8 cellular contexts compared by ENCODE assay signal in genomic region chr19:17305517-17306284, GRCh38. TPM values are rescaled to one million over a fixed set of nuclear protein-coding genes. Genes with fewer than 3 reads are reported as not detected.
DNase-seq lines count a peak whose midpoint lies in the region; TF ChIP-seq lines count a peak whose summit lies in the region.

MRPL34 (plus strand) TSS chr19:17305872; CDS start chr19:17305893, 21 bp downstream.

- peak within 1 kb of the TSS; percentile 84 for H3K27ac ChIP-seq in neural cell (ENCODE audit: low read length)
- peak within 1 kb of the TSS; percentile 90 for H3K27ac ChIP-seq in stomach smooth muscle (ENCODE audit: low read length)

- peak; percentile 94 for TF ChIP-seq CTCF in neural cell (IDR thresholded peaks at IDR 0.05; ENCODE audit: poor library complexity, severe bottlenecking)

- H3K27me3 ChIP-seq in H7 (ENCODE audit: control insufficient read depth, insufficient read depth, low read length) (no peaks in the 10 kb centered on the region), neural cell (ENCODE audit: insufficient read depth, low read depth, low read length) (no peaks in the 10 kb centered on the region), stomach smooth muscle (ENCODE audit: control insufficient read depth in 1 of 2, insufficient read depth in 2 of 2, low read length in 2 of 2) (no peaks in the 10 kb centered on the region)

- peak within 1 kb of the TSS; percentile 94 for H2AFZ ChIP-seq in neural cell (ENCODE audit: low read depth, low read length)

- peak; percentile 20 for TF ChIP-seq EP300 in neural cell (conservative IDR thresholded peaks at IDR 0.05; ENCODE audit: poor library complexity, severe bottlenecking)

- H3F3A ChIP-seq in neural cell (ENCODE audit: insufficient read depth, low read length, poor library complexity, severe bottlenecking), result no peaks in the 10 kb centered on the region

- DNase-seq in H7 (peak; percentile 94), M059J (ENCODE audit: low read depth) (peak; percentile 99), SHP77 treated with DMSO at 0.1 percent for 48 hours (lab: John Stamatoyannopoulos, UW) (peak; percentile 99), activated gamma-delta T cell (lab: John Stamatoyannopoulos, UW) (peak; percentile 88), fibroblast of the conjunctiva (ENCODE audit: low read depth) (peak; percentile 99)

- H3K4me3 ChIP-seq in H7 (ENCODE audit: insufficient read depth, low read depth, low read length), result peak within 1 kb of the TSS; percentile 90
- H3K4me3 ChIP-seq in neural cell (ENCODE audit: low read length), result peak within 1 kb of the TSS; percentile 92
- H3K4me3 ChIP-seq in stomach smooth muscle (ENCODE audit: low read length in 2 of 2), result peak within 1 kb of the TSS; percentile 86 to 91

- H3K79me2 ChIP-seq in neural cell (replicated peaks; ENCODE audit: insufficient read depth, low read length), result peaks cover 12% of the 10 kb centered on the region

- peaks cover 10% of the 10 kb centered on the region for H3K4me1 ChIP-seq in ES-I3 (ENCODE audit: insufficient read depth, low read length)
- peaks cover 62% of the 10 kb centered on the region for H3K4me1 ChIP-seq in stomach smooth muscle (ENCODE audit: control insufficient read depth, insufficient read depth, low read length)

- no peaks in the 10 kb centered on the region for H4K20me1 ChIP-seq in neural cell (ENCODE audit: insufficient read depth)

- H3K9ac ChIP-seq in ES-I3 (ENCODE audit: low read depth, low read length), result peak within 1 kb of the TSS; percentile 79
- H3K9ac ChIP-seq in neural cell (ENCODE audit: low read length), result peak within 1 kb of the TSS; percentile 88
- H3K9ac ChIP-seq in stomach smooth muscle (ENCODE audit: low read length in 2 of 2), result peak within 1 kb of the TSS; percentile 83 to 86

- peak; percentile 74 for TF ChIP-seq RAD21 in neural cell (conservative IDR thresholded peaks at IDR 0.05)

- H3K9me3 ChIP-seq in ES-I3 (ENCODE audit: control insufficient read depth, insufficient read depth, low read length) (no peaks in the 10 kb centered on the region), neural cell (ENCODE audit: low read length) (no peaks in the 10 kb centered on the region), stomach smooth muscle (ENCODE audit: control insufficient read depth in 2 of 2, low read length in 2 of 2) (no peaks in the 10 kb centered on the region)

- H3K9me2 ChIP-seq in neural cell (ENCODE audit: insufficient read depth, low read length), result no peaks in the 10 kb centered on the region

- H3K4me2 ChIP-seq in neural cell (ENCODE audit: low read length), result peak within 1 kb of the TSS; percentile 95

- H3K36me3 ChIP-seq in ES-I3 (ENCODE audit: insufficient read depth, low read length), result no peaks in the 10 kb centered on the region
- H3K36me3 ChIP-seq in H7 (replicated peaks; ENCODE audit: control insufficient read depth, insufficient read depth, low read length), result no peaks in the 10 kb centered on the region
- H3K36me3 ChIP-seq in neural cell (ENCODE audit: insufficient read depth, low read length), result no peaks in the 10 kb centered on the region
- H3K36me3 ChIP-seq in stomach smooth muscle (ENCODE audit: control insufficient read depth in 2 of 2, insufficient read depth in 2 of 2, low read length in 2 of 2), result peaks cover 0 to 2% of the 10 kb centered on the region in 2 donors

TF ChIP-seq in neural cell, 6 proteins besides CTCF, POLR2A, EP300 and RAD21:
- TF ChIP-seq SMC3 (conservative IDR thresholded peaks at IDR 0.05; ENCODE audit: poor library complexity) (peak; percentile 88), POLR2AphosphoS5 (IDR thresholded peaks at IDR 0.05) (peak; percentile 75), TAF1 (IDR thresholded peaks at IDR 0.05; ENCODE audit: low read depth) (peak; percentile 73), REST (IDR thresholded peaks at IDR 0.05; ENCODE audit: borderline replicate concordance) (no peak), MXI1 (conservative IDR thresholded peaks at IDR 0.05; ENCODE audit: poor library complexity, severe bottlenecking) (peak; percentile 85), EZH2 (IDR thresholded peaks at IDR 0.05; ENCODE audit: borderline replicate concordance, insufficient read depth, low read length, poor library complexity, severe bottlenecking) (no peak)

RNA-seq across cellular contexts. Expression of gene MRPL34, which starts in this region (rescaled TPM):
- total RNA-seq in H7 (2014; rRNA removed; shearing (Covaris generic)), result 76.7 and 121 TPM in 2 replicates
- total RNA-seq in M059J (2014; rRNA removed; shearing (Covaris generic)), result 73.2 and 83.3 TPM in 2 replicates
- polyA plus RNA-seq in neural cell, result 61.7 and 85.1 TPM in 2 replicates
- 15.8 and 24.3 TPM in 2 replicates for polyA minus RNA-seq in neural cell

Comparison
In these comparisons a context has a peak if more than half of its experiments do, and no peak if none do; other contexts are left out.
1. Peak in every context shown above with its lines: DNase-seq, H3K4me3 ChIP-seq and H3K27ac ChIP-seq.